8 cellular contexts compared by ENCODE assay signal in the genomic region with DNA sequence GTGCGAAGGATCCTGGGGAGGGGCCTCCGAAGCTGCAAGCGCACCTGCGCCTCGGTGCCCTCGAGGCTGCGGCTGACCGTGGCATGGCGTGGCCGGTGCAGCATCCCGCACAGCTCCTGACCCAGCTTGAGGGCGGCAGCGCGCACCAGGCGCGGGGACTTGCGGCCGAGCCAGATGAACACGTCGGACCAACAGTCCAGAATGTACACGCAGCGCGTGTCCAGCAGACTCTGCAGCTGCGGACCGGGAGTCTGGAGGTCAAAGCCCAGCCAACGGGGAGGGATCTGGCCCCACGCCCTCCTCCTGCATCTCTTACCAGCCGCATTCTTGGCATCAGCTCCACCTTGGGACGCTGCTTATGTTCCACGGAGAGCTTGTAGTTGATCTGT. TPM values are rescaled to one million over a fixed set of nuclear protein-coding genes. Genes with fewer than 3 reads are reported as not detected.
A peak's percentile ranks its signal among the peaks of the same experiment; 100 is the strongest.
DNase-seq lines count a peak whose midpoint lies in the region; ATAC-seq, FAIRE-seq and TF ChIP-seq lines count a peak whose summit lies in the region.

No MANE protein-coding gene starts in this region.

- no peaks in the 10 kb centered on the region for H3K27me3 ChIP-seq in H9 (ENCODE audit: insufficient read depth, low read length)
- H3K27me3 ChIP-seq in astrocyte (ENCODE audit: insufficient read depth, low read length): no peaks in the 10 kb centered on the region
- H3K27me3 ChIP-seq in psoas muscle (ENCODE audit: insufficient read depth in 3 of 3, low read length in 2 of 3): no peaks in the 10 kb centered on the region

- H3K23me2 ChIP-seq in H9 (ENCODE audit: insufficient read length, low read depth, low read length, poor library complexity, severe bottlenecking): no peaks in the 10 kb centered on the region

- no peak overlapping the region for H2BK20ac ChIP-seq in H9 (ENCODE audit: low read depth, low read length, poor library complexity, severe bottlenecking)

- TF ChIP-seq CTCF in H9 (conservative IDR thresholded peaks at IDR 0.05) (no peak), astrocyte (IDR thresholded peaks at IDR 0.05; ENCODE audit: insufficient read depth, low read depth, low read length) (no peak), psoas muscle (IDR thresholded peaks at IDR 0.05) (no peak), osteocyte (IDR thresholded peaks at IDR 0.05) (no peak)

- no peak overlapping the region for H3T11ph ChIP-seq in H9 (ENCODE audit: low read length)

- ATAC-seq in left ventricle myocardium superior (peak; percentile 43), psoas muscle (peak; percentile 5 to 54 (median 42)), GM21528 (IDR thresholded peaks at IDR 0.05; ENCODE audit: low FRiP score, unreplicated experiment) (no peak)
- no peak for ATAC-seq in activated CD4-positive, alpha-beta T cell treated with anti-CD3 and anti-CD28 coated beads for 36 hours

- H3K9me3 Mint-ChIP-seq in H9 (no peaks in the 10 kb centered on the region; a peak in 1 of 5 replicates), astrocyte (ENCODE audit: unreplicated experiment) (no peaks in the 10 kb centered on the region), osteocyte (ENCODE audit: unreplicated experiment) (no peaks in the 10 kb centered on the region)
- no peaks in the 10 kb centered on the region for H3K9me3 Mint-ChIP-seq in activated CD4-positive, alpha-beta T cell treated with anti-CD3 and anti-CD28 coated beads for 36 hours (ENCODE audit: low read depth)

- H3K56ac ChIP-seq in H9 (ENCODE audit: insufficient read length, low read depth, low read length): no peak overlapping the region

- H3K79me2 ChIP-seq in H9 (ENCODE audit: insufficient read depth, low read length): no peaks in the 10 kb centered on the region
- no peaks in the 10 kb centered on the region for H3K79me2 ChIP-seq in astrocyte (ENCODE audit: insufficient read depth, low read length)

- POLR2A ChIA-PET in activated CD4-positive, alpha-beta T cell treated with anti-CD3 and anti-CD28 coated beads for 36 hours (lab: Charles Lee): no interaction called here

- H4K91ac ChIP-seq in H9 (ENCODE audit: insufficient read length, low read depth, low read length): no peak overlapping the region

- H2BK15ac ChIP-seq in H9 (ENCODE audit: low read depth, low read length): no peak overlapping the region

- no peak overlapping the region for H3K14ac ChIP-seq in H9 (ENCODE audit: insufficient read depth, low read length)

- H2AFZ ChIP-seq in H9 (ENCODE audit: low read length) (no peak overlapping the region), astrocyte (ENCODE audit: low read depth, low read length) (no peak overlapping the region)

- H3K9me3 ChIP-seq in H9 (ENCODE audit: control insufficient read depth, low read depth, low read length): no peaks in the 10 kb centered on the region
- H3K9me3 ChIP-seq in astrocyte (ENCODE audit: insufficient read depth, low read depth, low read length): no peaks in the 10 kb centered on the region
- H3K9me3 ChIP-seq in psoas muscle: no peaks in the 10 kb centered on the region

- H3K9ac ChIP-seq in H9 (ENCODE audit: extremely low read depth, insufficient read length, low read length) (no peak overlapping the region), astrocyte (ENCODE audit: low read length) (no peak overlapping the region)

- no peak overlapping the region for H2BK120ac ChIP-seq in H9 (ENCODE audit: low read depth, low read length, poor library complexity, severe bottlenecking)

- CTCF ChIA-PET in activated CD4-positive, alpha-beta T cell treated with anti-CD3 and anti-CD28 coated beads for 36 hours (lab: Charles Lee): interaction anchor here (0.6 to 2.1 kb wide), 4 partner anchors 9 to 101 kb away, joined by 4 to 7 read pairs (median 5); no protein-coding TSS in a partner anchor

- H3K4ac ChIP-seq in H9 (ENCODE audit: low read depth, low read length): no peak overlapping the region

- H3K27me3 Mint-ChIP-seq in H9 (ENCODE audit: low read depth) (no peaks in the 10 kb centered on the region; the same call in 1 of the 2 replicates), astrocyte (ENCODE audit: low read depth, unreplicated experiment) (no peaks in the 10 kb centered on the region), osteocyte (ENCODE audit: unreplicated experiment) (no peaks in the 10 kb centered on the region)
- no peaks in the 10 kb centered on the region for H3K27me3 Mint-ChIP-seq in activated CD4-positive, alpha-beta T cell treated with anti-CD3 and anti-CD28 coated beads for 36 hours

- H3K4me1 Mint-ChIP-seq in H9 (peaks cover 15 to 25% of the 10 kb centered on the region in 2 experiments), astrocyte (ENCODE audit: low read depth, unreplicated experiment) (peaks cover 5% of the 10 kb centered on the region), osteocyte (ENCODE audit: unreplicated experiment) (peaks cover 2% of the 10 kb centered on the region)
- no peaks in the 10 kb centered on the region for H3K4me1 Mint-ChIP-seq in activated CD4-positive, alpha-beta T cell treated with anti-CD3 and anti-CD28 coated beads for 36 hours

- WGBS in H9 (ENCODE audit: extremely low coverage, insufficient read length, low lambda C conversion rate): no CpG with 5 or more reads among the region's 30 CpGs
- 36 to 61% (median 41%) methylated on average over 23 to 30 of the region's 30 CpGs for WGBS in psoas muscle, 3 donors

- no peak overlapping the region for H2BK12ac ChIP-seq in H9 (ENCODE audit: insufficient read length, low read depth, low read length)

- DNase-seq in H9 (no peak), astrocyte (ENCODE audit: low read depth) (no peak), left ventricle myocardium superior (peak; percentile 75), psoas muscle (peak; percentile 53 to 82), osteocyte (ENCODE audit: extremely low spot score, unreplicated experiment) (no peak), NCI-H187 treated with DMSO at 0.1 percent for 48 hours (lab: John Stamatoyannopoulos, UW) (no peak)
- no peak for DNase-seq in activated CD4-positive, alpha-beta T cell treated with anti-CD3 and anti-CD28 coated beads for 36 hours

- H3K4me2 ChIP-seq in H9 (ENCODE audit: insufficient read depth, insufficient read length, low read length): no peak overlapping the region
- H3K4me2 ChIP-seq in astrocyte (ENCODE audit: low read length): no peak overlapping the region

- H3K4me3 Mint-ChIP-seq in H9 (peak overlapping the region in 1 of 2 experiments; percentile 65; a peak in 1 of 5 replicates), astrocyte (ENCODE audit: unreplicated experiment) (no peak overlapping the region), osteocyte (ENCODE audit: unreplicated experiment) (no peak overlapping the region)
- no peak overlapping the region for H3K4me3 Mint-ChIP-seq in activated CD4-positive, alpha-beta T cell treated with anti-CD3 and anti-CD28 coated beads for 36 hours

- peaks cover 3% of the 10 kb centered on the region for H4K20me1 ChIP-seq in H9 (ENCODE audit: control insufficient read depth, insufficient read depth, insufficient read length)
- H4K20me1 ChIP-seq in astrocyte (ENCODE audit: insufficient read depth, low read length): peaks cover 75% of the 10 kb centered on the region

- no peak overlapping the region for H4K5ac ChIP-seq in H9 (ENCODE audit: insufficient read length, low read depth, low read length)

- H3K4me3 ChIP-seq in astrocyte (ENCODE audit: insufficient read depth, low read depth, low read length) (no peak overlapping the region), psoas muscle (no peak overlapping the region)

- FAIRE-seq in astrocyte (lab: Jason Lieb, UNC): no peak

- no peak overlapping the region for H3K18ac ChIP-seq in H9 (ENCODE audit: insufficient read length, low read depth, low read length)

- no peaks in the 10 kb centered on the region for H3K79me1 ChIP-seq in H9 (ENCODE audit: insufficient read depth, low read depth, low read length, poor library complexity, severe bottlenecking)

- H3K36me3 Mint-ChIP-seq in H9 (ENCODE audit: insufficient read depth in 1 of 3, low read depth in 3 of 3) (peaks cover 24 to 86% (median 78%) of the 10 kb centered on the region in 3 experiments; a peak in 6 of 7 replicates), astrocyte (ENCODE audit: low read depth, unreplicated experiment) (peaks cover 29% of the 10 kb centered on the region), osteocyte (ENCODE audit: unreplicated experiment) (peaks cover 31% of the 10 kb centered on the region)
- peaks cover 30% of the 10 kb centered on the region for H3K36me3 Mint-ChIP-seq in activated CD4-positive, alpha-beta T cell treated with anti-CD3 and anti-CD28 coated beads for 36 hours (ENCODE audit: low read depth)

- H3K23ac ChIP-seq in H9 (ENCODE audit: insufficient read length, low read depth, low read length): no peak overlapping the region

- no peak overlapping the region for H3K27ac ChIP-seq in H9 (ENCODE audit: insufficient read length, low read depth, low read length)
- no peak overlapping the region for H3K27ac ChIP-seq in astrocyte (ENCODE audit: low read depth, low read length)
- peak overlapping the region; percentile 61 for H3K27ac ChIP-seq in psoas muscle

- no peak overlapping the region for H2AK5ac ChIP-seq in H9 (ENCODE audit: insufficient read length, low read length)

- H2BK5ac ChIP-seq in H9 (ENCODE audit: insufficient read length, low read length): no peak overlapping the region

- peaks cover 33% of the 10 kb centered on the region for H3K36me3 ChIP-seq in astrocyte (ENCODE audit: insufficient read depth, low read length)
- peaks cover 12 to 95% of the 10 kb centered on the region in 2 donors for H3K36me3 ChIP-seq in psoas muscle (ENCODE audit: insufficient read depth in 1 of 2, low read depth in 1 of 2)

- intact Hi-C loops in left ventricle myocardium superior (cut with micrococcal nuclease): no loop called here
- intact Hi-C loops in psoas muscle (cut with DNase I): no loop called here
- intact Hi-C loops in activated CD4-positive, alpha-beta T cell treated with anti-CD3 and anti-CD28 coated beads for 36 hours (cut with DNase I, micrococcal nuclease): loop anchor here in 1 of 2 experiments (5.0 kb wide), 1 partner anchor 315 kb away; no protein-coding TSS in a partner anchor

- H3K4me1 ChIP-seq in H9 (ENCODE audit: insufficient read depth, low read length) (peaks cover 3% of the 10 kb centered on the region; the same call in 1 of the 2 replicates), astrocyte (ENCODE audit: insufficient read depth, low read length) (peaks cover 7% of the 10 kb centered on the region), psoas muscle (peaks cover 3% of the 10 kb centered on the region)

- peak overlapping the region; percentile 24 to 100 (median 100); a peak in 3 of 7 replicates for H3K27ac Mint-ChIP-seq in H9
- H3K27ac Mint-ChIP-seq in astrocyte (ENCODE audit: unreplicated experiment): peak overlapping the region; percentile 53
- H3K27ac Mint-ChIP-seq in osteocyte (ENCODE audit: unreplicated experiment): no peak overlapping the region
- H3K27ac Mint-ChIP-seq in activated CD4-positive, alpha-beta T cell treated with anti-CD3 and anti-CD28 coated beads for 36 hours: no peak overlapping the region

- H4K8ac ChIP-seq in H9 (replicated peaks; ENCODE audit: insufficient read length, low read depth, low read length): no peak overlapping the region

RNA-seq across cellular contexts. Expression of a gene that starts 10.9 kb away (rescaled TPM):
- total RNA-seq in H9 (2021): 298 and 314 TPM in 2 replicates
- 227 and 257 TPM in 2 replicates for total RNA-seq in astrocyte
- 292 TPM for total RNA-seq in left ventricle myocardium superior
- 100 to 1,000 TPM; 517 to 816 (median 599) TPM for total RNA-seq in psoas muscle
- 100 to 1,000 TPM; 379 to 491 (median 476) TPM for polyA plus RNA-seq in psoas muscle
- total RNA-seq in osteocyte: 212 and 214 TPM in 2 replicates
- 100 to 1,000 TPM; 282 to 364 TPM for total RNA-seq in activated CD4-positive, alpha-beta T cell treated with anti-CD3 and anti-CD28 coated beads for 36 hours

RNA-seq across cellular contexts. Expression of a gene that starts 12.9 kb away (rescaled TPM):
- 10.2 and 10.3 TPM in 2 replicates for total RNA-seq in H9 (2021)
- 11.6 and 14.1 TPM in 2 replicates for total RNA-seq in astrocyte
- total RNA-seq in left ventricle myocardium superior: 32.2 TPM
- total RNA-seq in psoas muscle: 10 to 100 TPM; 14.3 to 28.4 (median 22.0) TPM
- 10 to 100 TPM in 2 of 3 donors, 1 to 10 TPM in 1; 8.1 to 18.4 (median 11.6) TPM for polyA plus RNA-seq in psoas muscle
- total RNA-seq in osteocyte: 10.8 and 15.3 TPM in 2 replicates
- 1 to 10 TPM; 3.3 to 5.2 TPM for total RNA-seq in activated CD4-positive, alpha-beta T cell treated with anti-CD3 and anti-CD28 coated beads for 36 hours

RNA-seq across cellular contexts. Expression of a gene that starts 22.2 kb away (rescaled TPM):
- total RNA-seq in H9 (2021) (65.0 and 66.2 TPM in 2 replicates), astrocyte (43.5 and 44.6 TPM in 2 replicates), left ventricle myocardium superior (9.0 TPM), psoas muscle (1 to 10 TPM; 6.6 to 9.4 (median 8.5) TPM), osteocyte (43.7 and 45.0 TPM in 2 replicates)
- 1 to 10 TPM; 5.1 to 9.5 (median 6.2) TPM for polyA plus RNA-seq in psoas muscle
- 10 to 100 TPM; 17.5 to 18.4 TPM for total RNA-seq in activated CD4-positive, alpha-beta T cell treated with anti-CD3 and anti-CD28 coated beads for 36 hours

Comparison
In these comparisons a context has a peak if more than half of its experiments do, and no peak if none do; other contexts are left out.
1. DNase-seq: peak in left ventricle myocardium superior (single experiment) and psoas muscle (2 of 2); none in H9 (single experiment), astrocyte (single experiment), osteocyte (single experiment), NCI-H187 treated with DMSO at 0.1 percent for 48 hours (single experiment) and activated CD4-positive, alpha-beta T cell treated with anti-CD3 and anti-CD28 coated beads for 36 hours (single experiment).
2. H3K27ac Mint-ChIP-seq: peak in H9 (3 of 3) and astrocyte (single experiment); none in osteocyte (single experiment) and activated CD4-positive, alpha-beta T cell treated with anti-CD3 and anti-CD28 coated beads for 36 hours (single experiment).
3. ATAC-seq: peak in left ventricle myocardium superior (single experiment) and psoas muscle (4 of 4); none in GM21528 (single experiment) and activated CD4-positive, alpha-beta T cell treated with anti-CD3 and anti-CD28 coated beads for 36 hours (single experiment).